Comparison of ENCODE assay signal across 9 cellular contexts in the genomic region with DNA sequence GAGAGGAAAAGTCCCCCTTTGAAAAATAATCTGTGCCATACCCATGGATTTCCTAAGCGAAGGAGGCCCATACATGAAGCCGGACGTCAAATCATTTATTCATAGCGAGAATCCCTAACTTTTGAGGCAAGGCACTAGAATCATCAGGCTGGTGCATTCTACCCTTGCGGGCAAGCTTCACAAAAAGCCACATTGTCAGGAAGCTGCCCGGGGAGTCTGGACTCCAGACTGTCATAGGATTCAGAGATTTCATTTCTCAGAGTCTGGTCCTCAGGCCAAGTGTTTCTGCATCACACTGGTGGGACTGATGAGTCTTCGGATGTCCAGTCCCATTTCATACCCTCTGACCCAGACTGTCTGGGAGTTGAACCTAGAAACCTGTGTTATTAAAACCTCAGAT. TPM values are rescaled to one million over a fixed set of nuclear protein-coding genes. Genes with fewer than 3 reads are reported as not detected.
"Had no signal": no experiment of that assay in that cellular context is flagged by ENCODE, and none has a peak within 500 bp of the region (broad histone marks: within the 10 kb centered on the region; RNA-seq: fewer than 3 reads in every experiment).

No MANE protein-coding gene starts in this region.

- DNase-seq: GM23248, GOT3, H7, HFFc6, IMR-90 had no signal

- FAIRE-seq: HTR-8/SVneo had no signal

- H3K27ac ChIP-seq: GM23248 had no signal

- H2AFZ ChIP-seq: GM23248 had no signal

- H3K9ac ChIP-seq: GM23248 had no signal

- H3K9me3 Mint-ChIP-seq: HFFc6 had no signal

- H3K9me3 ChIP-seq: HAP-1 had no signal

- H3K36me3 ChIP-seq: HAP-1 had no signal

- H3K27ac Mint-ChIP-seq: HFFc6 had no signal

- H3K4me3 ChIP-seq: GM23248, HAP-1 had no signal

- H3K4me3 Mint-ChIP-seq: HFFc6 had no signal

- H3K4me1 ChIP-seq: HAP-1 had no signal

RNA-seq across cellular contexts. Expression of gene SLC9A4, which starts 8.9 kb away (rescaled TPM):
- total RNA-seq: GM23248, H4, H7, HT-29, IMR-90 had no signal
- polyA plus RNA-seq: GM23248, IMR-90 had no signal

RNA-seq across cellular contexts. Expression of gene IL18RAP, which starts 59.0 kb away (rescaled TPM):
- total RNA-seq: GM23248, H7, HFFc6, HT-29, IMR-90 had no signal
- polyA plus RNA-seq: IMR-90 had no signal
